Comparison of ENCODE assay signal across 3 cellular contexts in the genomic region with DNA sequence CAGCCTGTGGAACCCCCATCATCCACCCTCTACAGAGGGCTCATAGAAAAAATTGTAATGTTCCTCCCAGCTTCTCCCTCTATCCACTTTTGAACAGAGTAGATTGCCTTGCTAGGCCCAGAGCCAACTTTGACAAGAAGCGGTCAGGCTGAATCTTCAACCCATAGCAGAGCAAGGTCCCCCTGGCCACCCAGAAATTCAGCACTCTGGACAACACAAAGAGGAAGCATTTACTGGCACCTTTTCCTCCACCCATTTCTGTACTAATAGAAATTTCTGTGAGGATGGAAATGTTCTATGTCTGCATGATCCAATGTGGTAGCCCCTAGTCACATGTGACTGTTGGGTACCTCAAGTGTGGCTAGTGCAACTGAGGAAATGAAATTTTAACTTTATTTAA.
A peak's percentile ranks its signal among the peaks of the same experiment; 100 is the strongest.
TF ChIP-seq lines count a peak whose summit lies in the region.

No MANE protein-coding gene starts in this region.

TF ChIP-seq in SK-N-SH, 30 proteins besides CTCF, POLR2A, EP300 and RAD21 (continued from another document):
- TF ChIP-seq, protein P1, sequence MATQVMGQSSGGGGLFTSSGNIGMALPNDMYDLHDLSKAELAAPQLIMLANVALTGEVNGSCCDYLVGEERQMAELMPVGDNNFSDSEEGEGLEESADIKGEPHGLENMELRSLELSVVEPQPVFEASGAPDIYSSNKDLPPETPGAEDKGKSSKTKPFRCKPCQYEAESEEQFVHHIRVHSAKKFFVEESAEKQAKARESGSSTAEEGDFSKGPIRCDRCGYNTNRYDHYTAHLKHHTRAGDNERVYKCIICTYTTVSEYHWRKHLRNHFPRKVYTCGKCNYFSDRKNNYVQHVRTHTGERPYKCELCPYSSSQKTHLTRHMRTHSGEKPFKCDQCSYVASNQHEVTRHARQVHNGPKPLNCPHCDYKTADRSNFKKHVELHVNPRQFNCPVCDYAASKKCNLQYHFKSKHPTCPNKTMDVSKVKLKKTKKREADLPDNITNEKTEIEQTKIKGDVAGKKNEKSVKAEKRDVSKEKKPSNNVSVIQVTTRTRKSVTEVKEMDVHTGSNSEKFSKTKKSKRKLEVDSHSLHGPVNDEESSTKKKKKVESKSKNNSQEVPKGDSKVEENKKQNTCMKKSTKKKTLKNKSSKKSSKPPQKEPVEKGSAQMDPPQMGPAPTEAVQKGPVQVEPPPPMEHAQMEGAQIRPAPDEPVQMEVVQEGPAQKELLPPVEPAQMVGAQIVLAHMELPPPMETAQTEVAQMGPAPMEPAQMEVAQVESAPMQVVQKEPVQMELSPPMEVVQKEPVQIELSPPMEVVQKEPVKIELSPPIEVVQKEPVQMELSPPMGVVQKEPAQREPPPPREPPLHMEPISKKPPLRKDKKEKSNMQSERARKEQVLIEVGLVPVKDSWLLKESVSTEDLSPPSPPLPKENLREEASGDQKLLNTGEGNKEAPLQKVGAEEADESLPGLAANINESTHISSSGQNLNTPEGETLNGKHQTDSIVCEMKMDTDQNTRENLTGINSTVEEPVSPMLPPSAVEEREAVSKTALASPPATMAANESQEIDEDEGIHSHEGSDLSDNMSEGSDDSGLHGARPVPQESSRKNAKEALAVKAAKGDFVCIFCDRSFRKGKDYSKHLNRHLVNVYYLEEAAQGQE (IDR thresholded peaks at IDR 0.05; ENCODE audit: low read depth, low read length) = peak; percentile 79
TF ChIP-seq in SK-N-SH: peak in this region for 1.

TF ChIP-seq in SK-N-SH treated with all-trans-retinoic acid at 6 μM for 48 hours, 23 proteins besides CTCF, POLR2A, EP300 and RAD21:
- TF ChIP-seq, protein P2, sequence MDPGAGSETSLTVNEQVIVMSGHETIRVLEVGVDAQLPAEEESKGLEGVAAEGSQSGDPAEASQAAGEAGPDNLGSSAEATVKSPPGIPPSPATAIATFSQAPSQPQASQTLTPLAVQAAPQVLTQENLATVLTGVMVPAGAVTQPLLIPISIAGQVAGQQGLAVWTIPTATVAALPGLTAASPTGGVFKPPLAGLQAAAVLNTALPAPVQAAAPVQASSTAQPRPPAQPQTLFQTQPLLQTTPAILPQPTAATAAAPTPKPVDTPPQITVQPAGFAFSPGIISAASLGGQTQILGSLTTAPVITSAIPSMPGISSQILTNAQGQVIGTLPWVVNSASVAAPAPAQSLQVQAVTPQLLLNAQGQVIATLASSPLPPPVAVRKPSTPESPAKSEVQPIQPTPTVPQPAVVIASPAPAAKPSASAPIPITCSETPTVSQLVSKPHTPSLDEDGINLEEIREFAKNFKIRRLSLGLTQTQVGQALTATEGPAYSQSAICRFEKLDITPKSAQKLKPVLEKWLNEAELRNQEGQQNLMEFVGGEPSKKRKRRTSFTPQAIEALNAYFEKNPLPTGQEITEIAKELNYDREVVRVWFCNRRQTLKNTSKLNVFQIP (CRISPR knock-in tag; IDR thresholded peaks at IDR 0.05; ENCODE audit: borderline replicate concordance, low read depth) = no peak
- TF ChIP-seq ESRRG (CRISPR knock-in tag; IDR thresholded peaks at IDR 0.05) (no peak), BACH2 (CRISPR knock-in tag; IDR thresholded peaks at IDR 0.05; ENCODE audit: borderline replicate concordance) (no peak), RARB (CRISPR knock-in tag; IDR thresholded peaks at IDR 0.05) (no peak), ARNTL (CRISPR knock-in tag; IDR thresholded peaks at IDR 0.05; ENCODE audit: borderline replicate concordance, low read depth) (no peak), TCF4 (CRISPR knock-in tag; IDR thresholded peaks at IDR 0.05; ENCODE audit: borderline replicate concordance) (no peak), OSR1 (CRISPR knock-in tag; IDR thresholded peaks at IDR 0.05) (no peak), GLIS3 (CRISPR knock-in tag; IDR thresholded peaks at IDR 0.05) (no peak), ZNF565 (CRISPR knock-in tag; conservative IDR thresholded peaks at IDR 0.05; ENCODE audit: low read depth) (no peak), ZNF8 (CRISPR knock-in tag; IDR thresholded peaks at IDR 0.05) (no peak), ISL1 (CRISPR knock-in tag; IDR thresholded peaks at IDR 0.05) (no peak), ZC3H10 (CRISPR knock-in tag; IDR thresholded peaks at IDR 0.05) (no peak), SNAI2 (CRISPR knock-in tag; IDR thresholded peaks at IDR 0.05) (no peak), TOX (CRISPR knock-in tag; IDR thresholded peaks at IDR 0.05; ENCODE audit: borderline replicate concordance) (no peak), PPARA (CRISPR knock-in tag; IDR thresholded peaks at IDR 0.05; ENCODE audit: borderline replicate concordance) (no peak), ZFP3 (CRISPR knock-in tag; IDR thresholded peaks at IDR 0.05) (no peak), CSDC2 (CRISPR knock-in tag; IDR thresholded peaks at IDR 0.05) (no peak)
- TF ChIP-seq, protein P3, sequence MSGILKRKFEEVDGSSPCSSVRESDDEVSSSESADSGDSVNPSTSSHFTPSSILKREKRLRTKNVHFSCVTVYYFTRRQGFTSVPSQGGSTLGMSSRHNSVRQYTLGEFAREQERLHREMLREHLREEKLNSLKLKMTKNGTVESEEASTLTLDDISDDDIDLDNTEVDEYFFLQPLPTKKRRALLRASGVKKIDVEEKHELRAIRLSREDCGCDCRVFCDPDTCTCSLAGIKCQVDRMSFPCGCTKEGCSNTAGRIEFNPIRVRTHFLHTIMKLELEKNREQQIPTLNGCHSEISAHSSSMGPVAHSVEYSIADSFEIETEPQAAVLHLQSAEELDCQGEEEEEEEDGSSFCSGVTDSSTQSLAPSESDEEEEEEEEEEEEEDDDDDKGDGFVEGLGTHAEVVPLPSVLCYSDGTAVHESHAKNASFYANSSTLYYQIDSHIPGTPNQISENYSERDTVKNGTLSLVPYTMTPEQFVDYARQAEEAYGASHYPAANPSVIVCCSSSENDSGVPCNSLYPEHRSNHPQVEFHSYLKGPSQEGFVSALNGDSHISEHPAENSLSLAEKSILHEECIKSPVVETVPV (CRISPR knock-in tag; IDR thresholded peaks at IDR 0.05) = no peak
- TF ChIP-seq, protein P4, sequence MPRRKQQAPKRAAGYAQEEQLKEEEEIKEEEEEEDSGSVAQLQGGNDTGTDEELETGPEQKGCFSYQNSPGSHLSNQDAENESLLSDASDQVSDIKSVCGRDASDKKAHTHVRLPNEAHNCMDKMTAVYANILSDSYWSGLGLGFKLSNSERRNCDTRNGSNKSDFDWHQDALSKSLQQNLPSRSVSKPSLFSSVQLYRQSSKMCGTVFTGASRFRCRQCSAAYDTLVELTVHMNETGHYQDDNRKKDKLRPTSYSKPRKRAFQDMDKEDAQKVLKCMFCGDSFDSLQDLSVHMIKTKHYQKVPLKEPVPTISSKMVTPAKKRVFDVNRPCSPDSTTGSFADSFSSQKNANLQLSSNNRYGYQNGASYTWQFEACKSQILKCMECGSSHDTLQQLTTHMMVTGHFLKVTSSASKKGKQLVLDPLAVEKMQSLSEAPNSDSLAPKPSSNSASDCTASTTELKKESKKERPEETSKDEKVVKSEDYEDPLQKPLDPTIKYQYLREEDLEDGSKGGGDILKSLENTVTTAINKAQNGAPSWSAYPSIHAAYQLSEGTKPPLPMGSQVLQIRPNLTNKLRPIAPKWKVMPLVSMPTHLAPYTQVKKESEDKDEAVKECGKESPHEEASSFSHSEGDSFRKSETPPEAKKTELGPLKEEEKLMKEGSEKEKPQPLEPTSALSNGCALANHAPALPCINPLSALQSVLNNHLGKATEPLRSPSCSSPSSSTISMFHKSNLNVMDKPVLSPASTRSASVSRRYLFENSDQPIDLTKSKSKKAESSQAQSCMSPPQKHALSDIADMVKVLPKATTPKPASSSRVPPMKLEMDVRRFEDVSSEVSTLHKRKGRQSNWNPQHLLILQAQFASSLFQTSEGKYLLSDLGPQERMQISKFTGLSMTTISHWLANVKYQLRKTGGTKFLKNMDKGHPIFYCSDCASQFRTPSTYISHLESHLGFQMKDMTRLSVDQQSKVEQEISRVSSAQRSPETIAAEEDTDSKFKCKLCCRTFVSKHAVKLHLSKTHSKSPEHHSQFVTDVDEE (CRISPR knock-in tag; IDR thresholded peaks at IDR 0.05) = no peak
- TF ChIP-seq, protein P5, sequence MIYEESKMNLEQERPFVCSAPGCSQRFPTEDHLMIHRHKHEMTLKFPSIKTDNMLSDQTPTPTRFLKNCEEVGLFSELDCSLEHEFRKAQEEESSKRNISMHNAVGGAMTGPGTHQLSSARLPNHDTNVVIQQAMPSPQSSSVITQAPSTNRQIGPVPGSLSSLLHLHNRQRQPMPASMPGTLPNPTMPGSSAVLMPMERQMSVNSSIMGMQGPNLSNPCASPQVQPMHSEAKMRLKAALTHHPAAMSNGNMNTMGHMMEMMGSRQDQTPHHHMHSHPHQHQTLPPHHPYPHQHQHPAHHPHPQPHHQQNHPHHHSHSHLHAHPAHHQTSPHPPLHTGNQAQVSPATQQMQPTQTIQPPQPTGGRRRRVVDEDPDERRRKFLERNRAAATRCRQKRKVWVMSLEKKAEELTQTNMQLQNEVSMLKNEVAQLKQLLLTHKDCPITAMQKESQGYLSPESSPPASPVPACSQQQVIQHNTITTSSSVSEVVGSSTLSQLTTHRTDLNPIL (CRISPR knock-in tag; IDR thresholded peaks at IDR 0.05; ENCODE audit: low read depth) = no peak

TF ChIP-seq in HCT116, 20 proteins besides CTCF, POLR2A, EP300 and RAD21:
- TF ChIP-seq, protein P1 (IDR thresholded peaks at IDR 0.05; ENCODE audit: low read depth) = peak; percentile 17; the same call in 1 of the 2 replicates
- TF ChIP-seq POLR2AphosphoS5 (IDR thresholded peaks at IDR 0.05; ENCODE audit: low read depth, low read length) = no peak
- no peak for TF ChIP-seq ELF1 (IDR thresholded peaks at IDR 0.05; ENCODE audit: borderline replicate concordance, low read depth)
- TF ChIP-seq EZH2 (IDR thresholded peaks at IDR 0.05) = no peak
- TF ChIP-seq ZNF274 (IDR thresholded peaks at IDR 0.05; ENCODE audit: low read depth, low read length) = no peak
